In the genomic region with DNA sequence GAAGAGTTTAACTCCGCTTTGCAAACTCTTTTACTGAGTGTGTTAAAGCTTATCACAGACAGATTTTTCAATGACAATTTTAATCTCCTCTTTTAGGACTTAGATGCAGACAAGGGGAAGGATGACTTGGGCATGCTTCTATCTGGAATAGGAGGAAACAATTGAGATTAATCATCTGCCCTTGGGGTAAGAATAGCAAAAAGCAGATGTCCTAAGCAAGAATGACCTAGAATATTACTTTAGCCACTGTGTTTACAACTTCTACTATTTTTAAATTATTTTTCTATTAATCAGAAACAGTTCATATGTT, we compare ENCODE assay signal across 16 cellular contexts.
A peak's percentile ranks its signal among the peaks of the same experiment; 100 is the strongest.
DNase-seq lines count a peak whose midpoint lies in the region; ATAC-seq and TF ChIP-seq lines count a peak whose summit lies in the region.
"Had no signal": no experiment of that assay in that cellular context is flagged by ENCODE, and none has a peak within 500 bp of the region (broad histone marks: within the 10 kb centered on the region; RNA-seq: fewer than 3 reads in every experiment).

No MANE protein-coding gene starts in this region.

- CTCF ChIA-PET in BJ (lab: Yijun Ruan, JAX) (no interaction called here), T-cell (lab: Charles Lee) (interaction anchor here in 1 of 2 donors (0.6 kb wide), 1 partner anchor 616 kb away, joined by 3 read pairs; no protein-coding TSS in a partner anchor)

- no peaks in the 10 kb centered on the region for H3K9me3 Mint-ChIP-seq in mesothelial cell of epicardium
- H3K9me3 Mint-ChIP-seq in T-cell, result peaks cover 0 to 13% (median 0%) of the 10 kb centered on the region in 3 donors

- H3K4me3 ChIP-seq in BJ (ENCODE audit: low read depth, low read length) (no peak overlapping the region), HL-60 (replicated peaks; ENCODE audit: insufficient read depth, low read length) (no peak overlapping the region)
- H3K4me3 ChIP-seq: SJSA1, thoracic aorta had no signal

- H3K4me1 Mint-ChIP-seq in mesothelial cell of epicardium (peaks cover 24% of the 10 kb centered on the region), T-cell (no peaks in the 10 kb centered on the region)
- H3K4me1 Mint-ChIP-seq: activated CD4-positive, alpha-beta T cell treated with anti-CD3 and anti-CD28 coated beads for 36 hours; stimulated activated effector memory CD8-positive, alpha-beta T cell treated with anti-CD3 and anti-CD28 coated beads, Interleukin-12 subunit alpha, Interleukin-12 subunit beta, amount 100 ng/mL, for 72 hours had no signal

- peak overlapping the region; percentile 18 for H3K4me3 Mint-ChIP-seq in mesothelial cell of epicardium
- H3K4me3 Mint-ChIP-seq in T-cell, result no peak overlapping the region
- H3K4me3 Mint-ChIP-seq: activated CD4-positive, alpha-beta T cell treated with anti-CD3 and anti-CD28 coated beads for 36 hours; stimulated activated effector memory CD8-positive, alpha-beta T cell treated with anti-CD3 and anti-CD28 coated beads, Interleukin-12 subunit alpha, Interleukin-12 subunit beta, amount 100 ng/mL, for 72 hours had no signal

- POLR2A ChIA-PET in BJ (lab: Charles Lee), result no interaction called here
- POLR2A ChIA-PET in T-cell (lab: Charles Lee), result no interaction called here

- DNase-seq in BJ (ENCODE audit: low read depth) (peak; percentile 24), HL-60 (ENCODE audit: low read depth in 1 of 2, low spot score in 1 of 2) (no peak), amniotic epithelial cell (ENCODE audit: low read depth) (peak; percentile 4), mesothelial cell of epicardium (ENCODE audit: low spot score in 2 of 2, unreplicated experiment in 2 of 2) (no peak), T-cell (no peak)
- no peak for DNase-seq in activated CD4-positive, alpha-beta T cell treated with anti-CD3 and anti-CD28 coated beads, Interleukin-2, amount 50 U/mL, for 48 hours
- DNase-seq in activated CD4-positive, alpha-beta T cell treated with anti-CD3 and anti-CD28 coated beads, Interleukin-2, amount 50 U/mL, for 4 hours, result no peak
- DNase-seq: activated CD4-positive, alpha-beta T cell treated with anti-CD3 and anti-CD28 coated beads for 36 hours; AML-193; COR-L47; NCI-H2171; NCI-H69; T1000 had no signal

- H3K36me3 Mint-ChIP-seq in mesothelial cell of epicardium (no peaks in the 10 kb centered on the region), T-cell (no peaks in the 10 kb centered on the region)
- H3K36me3 Mint-ChIP-seq: stimulated activated effector memory CD8-positive, alpha-beta T cell treated with anti-CD3 and anti-CD28 coated beads, Interleukin-12 subunit alpha, Interleukin-12 subunit beta, amount 100 ng/mL, for 72 hours had no signal

- TF ChIP-seq CTCF in BJ (IDR thresholded peaks at IDR 0.05; ENCODE audit: insufficient read depth, low read depth, low read length) (no peak), HL-60 (IDR thresholded peaks at IDR 0.05; ENCODE audit: insufficient read depth, low read length) (no peak), mesothelial cell of epicardium (IDR thresholded peaks at IDR 0.05; ENCODE audit: unreplicated experiment) (no peak)

- no peak for ATAC-seq in T-cell (replicated peaks in 1 of 4)
- ATAC-seq: activated CD4-positive, alpha-beta T cell treated with anti-CD3 and anti-CD28 coated beads for 36 hours; stimulated activated effector memory CD8-positive, alpha-beta T cell treated with anti-CD3 and anti-CD28 coated beads, Interleukin-12 subunit alpha, Interleukin-12 subunit beta, amount 100 ng/mL, for 72 hours had no signal

- 0 out of 2 replicates have a peak overlapping the region, but pooled peaks have one; percentile 4 for H3K27ac ChIP-seq in HL-60 (replicated peaks)
- H3K27ac ChIP-seq: SJSA1, thoracic aorta had no signal

- H3K27ac Mint-ChIP-seq in mesothelial cell of epicardium, result peak overlapping the region; percentile 19
- H3K27ac Mint-ChIP-seq in T-cell, result no peak overlapping the region
- H3K27ac Mint-ChIP-seq: activated CD4-positive, alpha-beta T cell treated with anti-CD3 and anti-CD28 coated beads for 36 hours; stimulated activated effector memory CD8-positive, alpha-beta T cell treated with anti-CD3 and anti-CD28 coated beads, Interleukin-12 subunit alpha, Interleukin-12 subunit beta, amount 100 ng/mL, for 72 hours had no signal

- H3K27me3 Mint-ChIP-seq in mesothelial cell of epicardium (ENCODE audit: low read depth) (no peaks in the 10 kb centered on the region), T-cell (no peaks in the 10 kb centered on the region)
- H3K27me3 Mint-ChIP-seq: activated CD4-positive, alpha-beta T cell treated with anti-CD3 and anti-CD28 coated beads for 36 hours had no signal

- H3K27me3 ChIP-seq in BJ (ENCODE audit: control insufficient read depth, insufficient read depth, low read length) (no peaks in the 10 kb centered on the region), HL-60 (ENCODE audit: insufficient read depth, poor library complexity, severe bottlenecking) (no peaks in the 10 kb centered on the region)

- no peaks in the 10 kb centered on the region for H3K36me3 ChIP-seq in BJ (ENCODE audit: control insufficient read depth, insufficient read depth, low read length)
- H3K36me3 ChIP-seq: SJSA1, thoracic aorta had no signal

Comparison
In these comparisons a context has a peak if more than half of its experiments do, and no peak if none do; other contexts are left out.
1. DNase-seq: peak in BJ (single experiment) and amniotic epithelial cell (single experiment); none in HL-60 (0 of 2), mesothelial cell of epicardium (0 of 2), activated CD4-positive, alpha-beta T cell treated with anti-CD3 and anti-CD28 coated beads, Interleukin-2, amount 50 U/mL, for 48 hours (0 of 2), activated CD4-positive, alpha-beta T cell treated with anti-CD3 and anti-CD28 coated beads, Interleukin-2, amount 50 U/mL, for 4 hours (0 of 2) and T-cell (0 of 34).